8 cellular contexts compared by ENCODE assay signal in the genomic region with DNA sequence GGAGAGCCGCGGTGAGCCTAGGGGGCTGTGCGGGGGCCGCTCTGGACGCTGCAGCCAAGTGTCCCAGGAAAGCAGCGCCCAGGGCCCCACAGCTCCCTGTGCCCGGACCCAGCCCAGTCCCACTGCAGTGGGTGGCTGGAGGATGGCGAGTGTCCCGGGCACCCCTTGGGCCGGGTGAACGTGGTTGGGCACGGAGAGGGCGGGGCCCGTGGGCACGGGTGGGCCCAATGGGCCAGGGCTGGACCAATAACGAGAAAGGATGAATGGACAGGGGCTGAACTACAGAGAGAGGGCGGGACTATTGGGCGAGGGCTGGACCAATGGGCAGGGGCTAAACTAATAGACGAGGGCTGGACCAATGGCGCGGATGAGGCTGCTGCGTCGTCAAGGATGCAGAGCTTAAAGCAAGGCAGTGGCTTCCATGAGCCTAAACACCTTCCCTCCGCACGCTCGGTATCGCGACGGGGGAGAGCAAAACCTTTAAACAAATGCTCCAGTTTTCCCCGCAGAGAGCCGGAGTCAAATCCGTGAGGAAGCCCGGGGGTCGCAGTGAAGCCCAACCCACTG. TPM values are rescaled to one million over a fixed set of nuclear protein-coding genes. Genes with fewer than 3 reads are reported as not detected.
A peak's percentile ranks its signal among the peaks of the same experiment; 100 is the strongest.
DNase-seq lines count a peak whose midpoint lies in the region; ATAC-seq and TF ChIP-seq lines count a peak whose summit lies in the region.

No MANE protein-coding gene starts in this region.

- peak overlapping the region; percentile 93 for H3K4me2 ChIP-seq in OCI-LY3 (ENCODE audit: low read length)

- peak overlapping the region; percentile 70 for H3K9ac ChIP-seq in OCI-LY3 (ENCODE audit: low read length)
- H3K9ac ChIP-seq in mucosa of rectum (ENCODE audit: low read depth in 1 of 2, low read length in 2 of 2) = peak overlapping the region; percentile 86 to 93

- H3K27ac ChIP-seq in OCI-LY3 (ENCODE audit: low read length) (peak overlapping the region; percentile 62), esophagus (ENCODE audit: low read depth in 2 of 2, low read length in 1 of 2) (peak overlapping the region; percentile 95 to 98), mucosa of rectum (ENCODE audit: low read depth in 2 of 2, low read length in 2 of 2) (peak overlapping the region; percentile 96 to 97)

- no peaks in the 10 kb centered on the region for H3K36me3 Mint-ChIP-seq in activated T-cell treated with anti-CD3 and anti-CD28 coated beads, Interleukin-2, amount 50 U/mL, for 4 hours (ENCODE audit: insufficient read depth)

- H3K9me3 ChIP-seq in OCI-LY3 (ENCODE audit: insufficient read depth, low read length) (peaks cover 9% of the 10 kb centered on the region; the same call in 1 of the 2 replicates), esophagus (ENCODE audit: control insufficient read depth in 2 of 2, insufficient read depth in 1 of 2, low read depth in 1 of 2, low read length in 1 of 2) (no peaks in the 10 kb centered on the region), mucosa of rectum (ENCODE audit: control insufficient read depth in 2 of 2, low read length in 2 of 2) (no peaks in the 10 kb centered on the region)

- peak; percentile 86 for ATAC-seq in GM21528 (IDR thresholded peaks at IDR 0.05; ENCODE audit: low FRiP score, unreplicated experiment)
- peak; percentile 93 to 95 for ATAC-seq in activated T-cell treated with anti-CD3 and anti-CD28 coated beads, Interleukin-2, amount 50 U/mL, for 4 hours

- TF ChIP-seq CTCF in OCI-LY3 (IDR thresholded peaks at IDR 0.05; ENCODE audit: low read depth, low read length) = no peak

- H3K27me3 ChIP-seq in OCI-LY3 (ENCODE audit: low read depth, low read length) (no peaks in the 10 kb centered on the region), esophagus (ENCODE audit: control insufficient read depth in 1 of 2, insufficient read depth in 2 of 2, low read length in 2 of 2) (no peaks in the 10 kb centered on the region), mucosa of rectum (ENCODE audit: control insufficient read depth in 2 of 2, insufficient read depth in 2 of 2, low read length in 2 of 2) (no peaks in the 10 kb centered on the region)

- peak overlapping the region; percentile 93 for H2AFZ ChIP-seq in OCI-LY3 (ENCODE audit: low read depth, low read length)

- H3K36me3 ChIP-seq in OCI-LY3 (replicated peaks; ENCODE audit: low read depth, low read length) (no peaks in the 10 kb centered on the region), esophagus (ENCODE audit: control insufficient read depth in 2 of 2, insufficient read depth in 2 of 2, low read length in 1 of 2) (no peaks in the 10 kb centered on the region), mucosa of rectum (ENCODE audit: control insufficient read depth in 2 of 2, insufficient read depth in 2 of 2, low read length in 2 of 2) (no peaks in the 10 kb centered on the region)

- H4K20me1 ChIP-seq in OCI-LY3 (ENCODE audit: insufficient read depth, low read length) = no peaks in the 10 kb centered on the region

- H3K4me1 Mint-ChIP-seq in activated T-cell treated with anti-CD3 and anti-CD28 coated beads, Interleukin-2, amount 50 U/mL, for 4 hours (ENCODE audit: low read depth) = peaks cover 13% of the 10 kb centered on the region

- WGBS in esophagus, 2 donors = 0% methylated on average over 32 to 34 of the region's 34 CpGs

- H3K79me2 ChIP-seq in OCI-LY3 (ENCODE audit: low read length) = peaks cover 7% of the 10 kb centered on the region

- H3K27me3 Mint-ChIP-seq in activated T-cell treated with anti-CD3 and anti-CD28 coated beads, Interleukin-2, amount 50 U/mL, for 4 hours (ENCODE audit: low read depth) = no peaks in the 10 kb centered on the region

- no peaks in the 10 kb centered on the region for H3K9me3 Mint-ChIP-seq in activated T-cell treated with anti-CD3 and anti-CD28 coated beads, Interleukin-2, amount 50 U/mL, for 4 hours

- DNase-seq in DMS 273 (lab: John Stamatoyannopoulos, UW; ENCODE audit: unreplicated experiment) (peak; percentile 99), HuH-7.5 (ENCODE audit: low spot score) (peak; percentile 89)
- peak; percentile 80 for DNase-seq in activated T-cell treated with anti-CD3 and anti-CD28 coated beads, Interleukin-2, amount 50 U/mL, for 4 hours
- peak; percentile 96 for DNase-seq in stimulated activated CD8-positive, alpha-beta memory T cell treated with anti-CD3 and anti-CD28 coated beads, Interleukin-4, amount 100 ng/mL, for 48 hours

- H3K4me3 ChIP-seq in OCI-LY3 (ENCODE audit: low read length) (peak overlapping the region; percentile 83), esophagus (ENCODE audit: low read depth in 1 of 2, low read length in 2 of 2) (peak overlapping the region; percentile 73 to 78), mucosa of rectum (ENCODE audit: low read length in 2 of 2) (peak overlapping the region; percentile 90 to 94)

- H3K4me3 Mint-ChIP-seq in activated T-cell treated with anti-CD3 and anti-CD28 coated beads, Interleukin-2, amount 50 U/mL, for 4 hours = peak overlapping the region; percentile 84

- peaks cover 5% of the 10 kb centered on the region; the same call in 1 of the 2 replicates for H3K4me1 ChIP-seq in OCI-LY3 (ENCODE audit: low read length)
- peaks cover 5 to 6% of the 10 kb centered on the region in 2 donors for H3K4me1 ChIP-seq in esophagus (ENCODE audit: control insufficient read depth in 2 of 2, insufficient read depth in 2 of 2, low read length in 1 of 2)
- peaks cover 6 to 12% of the 10 kb centered on the region in 2 donors for H3K4me1 ChIP-seq in mucosa of rectum (ENCODE audit: control insufficient read depth in 2 of 2, insufficient read depth in 2 of 2, low read length in 2 of 2)

RNA-seq across cellular contexts. Expression of gene FLYWCH2, which starts 0.5 kb away (rescaled TPM):
- 10 to 100 TPM; 25.7 to 28.7 (median 28.5) TPM for total RNA-seq in activated T-cell treated with anti-CD3 and anti-CD28 coated beads, Interleukin-2, amount 50 U/mL, for 4 hours
- polyA plus RNA-seq in esophagus = 10 to 100 TPM; 23.9 to 30.9 TPM

RNA-seq across cellular contexts. Expression of gene PRSS22, which starts 24.6 kb away (rescaled TPM):
- under 1 TPM in 1 of 3 donors, not detected in 2; 0.37 TPM for total RNA-seq in activated T-cell treated with anti-CD3 and anti-CD28 coated beads, Interleukin-2, amount 50 U/mL, for 4 hours
- 100 to 1,000 TPM; 109 to 281 TPM for polyA plus RNA-seq in esophagus

RNA-seq across cellular contexts. Expression of gene FLYWCH1, which starts 29.2 kb away (rescaled TPM):
- 10 to 100 TPM; 39.8 to 47.9 (median 46.8) TPM for total RNA-seq in activated T-cell treated with anti-CD3 and anti-CD28 coated beads, Interleukin-2, amount 50 U/mL, for 4 hours
- polyA plus RNA-seq in esophagus = 10 to 100 TPM; 12.9 to 20.2 TPM

RNA-seq across cellular contexts. Expression of gene ZG16B, which starts 52.4 kb away (rescaled TPM):
- under 1 TPM in 1 of 3 donors, not detected in 2; 0.33 TPM for total RNA-seq in activated T-cell treated with anti-CD3 and anti-CD28 coated beads, Interleukin-2, amount 50 U/mL, for 4 hours
- 1 to 10 TPM in 1 of 2 donors, under 1 TPM in 1; 0.77 to 1.1 TPM for polyA plus RNA-seq in esophagus

Comparison
In these comparisons a context has a peak if more than half of its experiments do, and no peak if none do; other contexts are left out.
1. Peak in every context shown above with its lines: DNase-seq, ATAC-seq, H3K4me3 ChIP-seq and H3K27ac ChIP-seq.